Comparison of ENCODE assay signal across 29 cellular contexts in the genomic region with DNA sequence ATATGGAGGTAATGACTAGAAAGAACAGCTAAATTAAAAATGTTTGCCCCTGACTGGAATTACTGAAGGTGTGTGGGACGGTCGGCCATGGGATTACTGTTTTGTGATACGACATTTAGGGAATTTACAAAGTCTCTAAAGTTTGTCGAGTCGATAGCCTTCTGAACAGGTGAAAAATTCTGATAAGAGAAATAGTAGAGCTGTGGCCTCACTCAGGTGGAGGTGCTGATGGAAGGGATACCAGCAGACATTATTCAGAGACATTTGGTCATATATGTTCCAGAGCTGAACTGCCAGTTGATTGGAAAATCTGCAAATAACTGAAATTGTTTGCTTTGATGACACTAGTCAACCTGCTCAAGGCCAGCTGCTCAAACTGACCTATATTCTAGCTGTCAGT.
"Had no signal": no experiment of that assay in that cellular context is flagged by ENCODE, and none has a peak within 500 bp of the region (broad histone marks: within the 10 kb centered on the region; RNA-seq: fewer than 3 reads in every experiment).

No MANE protein-coding gene starts in this region.

- H3K27me3 ChIP-seq: colonic mucosa, esophagus muscularis mucosa, esophagus squamous epithelium, gastrocnemius medialis, gastroesophageal sphincter, heart left ventricle, heart right ventricle, hepatocyte had no signal

- H3K27ac Mint-ChIP-seq: dendritic cell treated with granulocyte-macrophage colony-stimulating factor and Interleukin-4, amounts not matched to agents 40 ng/mL and 50 ng/mL, for 4 days; effector memory CD8-positive, alpha-beta T cell; endodermal cell had no signal

- H3K4me3 ChIP-seq: colonic mucosa, coronary artery, dorsolateral prefrontal cortex, esophagus muscularis mucosa, esophagus squamous epithelium, gastrocnemius medialis, gastroesophageal sphincter, heart left ventricle, heart right ventricle, hepatocyte had no signal

- H2AFZ ChIP-seq: hepatocyte had no signal

- H3K9me3 Mint-ChIP-seq: dendritic cell treated with granulocyte-macrophage colony-stimulating factor and Interleukin-4, amounts not matched to agents 40 ng/mL and 50 ng/mL, for 4 days; effector memory CD8-positive, alpha-beta T cell; endodermal cell had no signal

- H3K36me3 ChIP-seq: colonic mucosa, esophagus muscularis mucosa, esophagus squamous epithelium, gastrocnemius medialis, gastroesophageal sphincter, heart left ventricle, heart right ventricle had no signal

- H3K4me2 ChIP-seq: hepatocyte had no signal

- H3K4me3 Mint-ChIP-seq: dendritic cell treated with granulocyte-macrophage colony-stimulating factor and Interleukin-4, amounts not matched to agents 40 ng/mL and 50 ng/mL, for 4 days; effector memory CD8-positive, alpha-beta T cell; endodermal cell had no signal

- H3K79me2 ChIP-seq: hepatocyte had no signal

- FAIRE-seq: endometrium, endothelial cell of umbilical vein, frontal cortex had no signal

- ATAC-seq: effector memory CD8-positive, alpha-beta T cell; esophagus mucosa; foreskin keratinocyte; gastrocnemius medialis; gastroesophageal sphincter; heart left ventricle; heart right ventricle had no signal

- H3K9me3 ChIP-seq: colonic mucosa, esophagus muscularis mucosa, esophagus squamous epithelium, gastrocnemius medialis, gastroesophageal sphincter, heart left ventricle, heart right ventricle had no signal

- H3K4me1 ChIP-seq: colonic mucosa, esophagus muscularis mucosa, esophagus squamous epithelium, foreskin keratinocyte, gastrocnemius medialis, gastroesophageal sphincter, heart left ventricle, heart right ventricle had no signal

- H3K27ac ChIP-seq: colonic mucosa, coronary artery, dorsolateral prefrontal cortex, epithelial cell of prostate, esophagus muscularis mucosa, esophagus squamous epithelium, foreskin keratinocyte, gastrocnemius medialis, gastroesophageal sphincter, heart left ventricle, heart right ventricle, hepatocyte had no signal

- DNase-seq: colonic mucosa; cortex of kidney; dermis blood vessel endothelial cell; dorsolateral prefrontal cortex; effector CD4-positive, alpha-beta T cell; effector CD8-positive, alpha-beta T cell; effector memory CD4-positive, alpha-beta T cell; effector memory CD8-positive, alpha-beta T cell; endodermal cell; erythroblast; esophagus squamous epithelium; foreskin fibroblast; foreskin keratinocyte; foreskin melanocyte; gastrocnemius medialis; glutamatergic neuron; head of caudate nucleus; heart left ventricle; heart right ventricle had no signal

- H3K4me1 Mint-ChIP-seq: endodermal cell had no signal
